ENCODE assay signal across 8 cellular contexts in the genomic region with DNA sequence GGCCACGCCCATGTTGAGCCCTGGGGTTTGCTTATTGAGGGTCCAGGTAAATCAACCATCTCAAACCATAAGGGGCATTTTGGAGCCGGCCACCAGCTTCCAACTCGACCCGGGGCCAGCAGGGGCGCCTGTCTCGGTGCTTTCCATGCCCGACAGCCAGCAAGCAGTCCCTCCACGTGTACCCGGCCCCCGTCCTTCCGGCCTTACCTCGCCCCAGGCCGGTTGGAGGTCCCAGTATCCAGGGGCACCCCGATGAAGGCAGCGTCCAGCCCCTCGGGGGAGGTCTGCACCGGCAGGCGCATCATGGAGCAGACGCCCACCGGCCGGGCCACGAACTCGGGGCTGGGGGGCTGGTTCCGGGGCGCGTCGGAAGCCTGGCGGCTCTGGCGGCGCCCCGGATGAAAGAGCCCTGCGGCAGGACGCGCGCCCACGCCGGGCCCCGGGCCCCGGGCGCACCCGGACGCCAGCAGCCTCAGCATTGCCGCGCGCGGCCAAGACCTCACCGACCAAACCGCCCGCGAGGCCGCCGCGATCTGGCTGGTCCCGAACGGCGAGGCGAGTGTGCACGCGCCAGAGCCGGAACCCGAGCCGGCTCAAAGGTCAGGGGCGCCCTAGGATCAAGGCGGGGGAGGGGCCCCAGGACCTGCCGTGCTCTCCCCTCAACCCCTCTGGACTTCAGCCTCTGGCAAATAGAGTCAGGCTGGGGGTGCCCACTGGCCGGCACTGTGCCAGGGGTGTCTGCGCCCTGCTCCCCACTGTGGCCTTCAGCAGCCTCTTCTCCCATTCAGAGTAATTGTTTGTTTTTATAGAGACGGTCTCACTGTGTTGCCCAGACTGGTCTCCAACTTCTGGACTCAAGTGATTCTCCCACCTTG. TPM values are rescaled to one million over a fixed set of nuclear protein-coding genes. Genes with fewer than 3 reads are reported as not detected.
DNase-seq lines count a peak whose midpoint lies in the region; ATAC-seq and TF ChIP-seq lines count a peak whose summit lies in the region.

A gene with protein sequence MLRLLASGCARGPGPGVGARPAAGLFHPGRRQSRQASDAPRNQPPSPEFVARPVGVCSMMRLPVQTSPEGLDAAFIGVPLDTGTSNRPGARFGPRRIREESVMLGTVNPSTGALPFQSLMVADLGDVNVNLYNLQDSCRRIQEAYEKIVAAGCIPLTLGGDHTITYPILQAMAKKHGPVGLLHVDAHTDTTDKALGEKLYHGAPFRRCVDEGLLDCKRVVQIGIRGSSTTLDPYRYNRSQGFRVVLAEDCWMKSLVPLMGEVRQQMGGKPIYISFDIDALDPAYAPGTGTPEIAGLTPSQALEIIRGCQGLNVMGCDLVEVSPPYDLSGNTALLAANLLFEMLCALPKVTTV (minus strand): TSS at position 563 of the 875 bp plus-strand sequence. CDS start 84 bp downstream, at position 479.

- DNase-seq in T47D (ENCODE audit: low read depth in 1 of 2, low spot score in 1 of 2) (peak; percentile 31 to 43), MCF 10A (ENCODE audit: unreplicated experiment) (no peak), HuH-7.5 (ENCODE audit: low spot score) (peak; percentile 71), ecto neural progenitor cell (ENCODE audit: low spot score) (peak; percentile 79), mucosa of descending colon (peak; percentile 69 to 80 (median 72)), NCI-H774 (lab: John Stamatoyannopoulos, UW) (no peak)
- DNase-seq in activated CD4-positive, alpha-beta T cell treated with anti-CD3 and anti-CD28 coated beads for 48 hours: peak; percentile 81
- peak; percentile 67 for DNase-seq in stimulated activated naive B cell treated with anti-CD40 and anti-IgM and Interleukin-4, amounts not matched to agents 10 μg/mL and 1 μg/mL and 100 μg/mL, for 72 hours

- no peaks in the 10 kb centered on the region for H3K27me3 Mint-ChIP-seq in MCF 10A (ENCODE audit: insufficient read depth, unreplicated experiment)
- no peaks in the 10 kb centered on the region for H3K27me3 Mint-ChIP-seq in stimulated activated naive B cell treated with anti-CD40 and anti-IgM and Interleukin-4, amounts not matched to agents 10 μg/mL and 1 μg/mL and 100 μg/mL, for 72 hours

- intact Hi-C loops in MCF 10A (cut with micrococcal nuclease): no loop called here
- intact Hi-C loops in mucosa of descending colon (cut with DNase I, micrococcal nuclease): no loop called here

- H3K4me1 ChIP-seq in mucosa of descending colon (ENCODE audit: low read depth): peaks cover 8% of the 10 kb centered on the region

- peak within 1 kb of the TSS; percentile 17 for H3K4me3 ChIP-seq in mucosa of descending colon

- H3K4me3 Mint-ChIP-seq in MCF 10A (ENCODE audit: unreplicated experiment): no peak within 1 kb of the TSS
- peak within 1 kb of the TSS; percentile 88 to 90 for H3K4me3 Mint-ChIP-seq in stimulated activated naive B cell treated with anti-CD40 and anti-IgM and Interleukin-4, amounts not matched to agents 10 μg/mL and 1 μg/mL and 100 μg/mL, for 72 hours

- CTCF ChIA-PET in MCF 10A (lab: Yijun Ruan, JAX): interaction anchor here (0.9 to 1.1 kb wide), 2 partner anchors 9 to 30 kb away, joined by 3 to 4 read pairs; no protein-coding TSS in a partner anchor

- no peaks in the 10 kb centered on the region for H3K36me3 Mint-ChIP-seq in MCF 10A (ENCODE audit: insufficient read depth, unreplicated experiment)
- peaks cover 10 to 17% of the 10 kb centered on the region in 2 donors for H3K36me3 Mint-ChIP-seq in stimulated activated naive B cell treated with anti-CD40 and anti-IgM and Interleukin-4, amounts not matched to agents 10 μg/mL and 1 μg/mL and 100 μg/mL, for 72 hours

- no peaks in the 10 kb centered on the region for H3K36me3 ChIP-seq in mucosa of descending colon (ENCODE audit: low read depth)

- TF ChIP-seq CTCF in MCF 10A (IDR thresholded peaks at IDR 0.05; ENCODE audit: unreplicated experiment) (no peak), mucosa of descending colon (IDR thresholded peaks at IDR 0.05) (no peak)

- no peaks in the 10 kb centered on the region for H3K9me3 ChIP-seq in mucosa of descending colon

- ATAC-seq in mucosa of descending colon: peak; percentile 94
- peak; percentile 88 to 90 for ATAC-seq in stimulated activated naive B cell treated with anti-CD40 and anti-IgM and Interleukin-4, amounts not matched to agents 10 μg/mL and 1 μg/mL and 100 μg/mL, for 72 hours (replicated peaks)

- POLR2A ChIA-PET in MCF 10A (lab: Yijun Ruan, JAX): interaction anchor here (1.1 kb wide), 1 partner anchor 8 kb away, joined by 8 read pairs; no protein-coding TSS in a partner anchor

- H3K27ac Mint-ChIP-seq in MCF 10A (ENCODE audit: low read depth, unreplicated experiment): no peak within 1 kb of the TSS
- H3K27ac Mint-ChIP-seq in stimulated activated naive B cell treated with anti-CD40 and anti-IgM and Interleukin-4, amounts not matched to agents 10 μg/mL and 1 μg/mL and 100 μg/mL, for 72 hours: peak within 1 kb of the TSS; percentile 95

- no peaks in the 10 kb centered on the region for H3K9me3 Mint-ChIP-seq in MCF 10A (ENCODE audit: unreplicated experiment)
- peaks cover 0 to 3% of the 10 kb centered on the region in 2 donors for H3K9me3 Mint-ChIP-seq in stimulated activated naive B cell treated with anti-CD40 and anti-IgM and Interleukin-4, amounts not matched to agents 10 μg/mL and 1 μg/mL and 100 μg/mL, for 72 hours

- no peaks in the 10 kb centered on the region for H3K4me1 Mint-ChIP-seq in MCF 10A (ENCODE audit: insufficient read depth, unreplicated experiment)
- peaks cover 4 to 39% of the 10 kb centered on the region in 2 donors for H3K4me1 Mint-ChIP-seq in stimulated activated naive B cell treated with anti-CD40 and anti-IgM and Interleukin-4, amounts not matched to agents 10 μg/mL and 1 μg/mL and 100 μg/mL, for 72 hours

- in situ Hi-C loops in T47D (cut with HindIII; ENCODE audit: low pct_unique_long_range_greater_than_20kb, low sequenced_read_pairs): no loop called here

- BruUV-seq in MCF 10A (replicated peaks; lab: Mats Ljungman, UMichigan): no TSS peak

RNA-seq across cellular contexts. Expression of the gene that starts here (rescaled TPM):
- total RNA-seq in MCF 10A (2022) (not detected in 2 replicates), mucosa of descending colon (10 to 100 TPM in 2 of 3 donors, 1 to 10 TPM in 1; 8.4 to 21.4 (median 20.7) TPM)

Comparison
In these comparisons a context has a peak if more than half of its experiments do, and no peak if none do; other contexts are left out.
1. DNase-seq: peak in T47D (2 of 2), HuH-7.5 (single experiment), activated CD4-positive, alpha-beta T cell treated with anti-CD3 and anti-CD28 coated beads for 48 hours (single experiment), ecto neural progenitor cell (single experiment), mucosa of descending colon (3 of 3) and stimulated activated naive B cell treated with anti-CD40 and anti-IgM and Interleukin-4, amounts not matched to agents 10 μg/mL and 1 μg/mL and 100 μg/mL, for 72 hours (single experiment); none in MCF 10A (single experiment) and NCI-H774 (single experiment).